13 cellular contexts compared by ENCODE assay signal in the genomic region with DNA sequence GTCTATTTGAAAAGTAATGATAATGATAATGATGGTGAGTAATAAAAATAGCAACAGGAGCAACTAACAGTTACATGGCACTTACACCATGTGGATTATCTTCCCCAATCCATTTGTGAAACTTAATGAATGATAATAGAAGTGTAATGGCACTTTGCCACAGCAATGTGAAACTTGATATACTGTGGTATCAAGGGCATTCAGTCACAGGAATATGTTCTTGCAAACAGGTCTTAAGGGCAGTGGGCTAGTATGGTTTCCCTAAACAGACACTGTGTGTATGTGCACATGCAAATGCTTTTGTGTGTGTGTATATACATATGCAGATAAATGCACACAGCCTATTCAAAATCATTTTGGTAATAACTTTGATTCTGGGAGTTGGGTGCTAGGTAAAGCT.
"Had no signal": no experiment of that assay in that cellular context is flagged by ENCODE, and none has a peak within 500 bp of the region (broad histone marks: within the 10 kb centered on the region; RNA-seq: fewer than 3 reads in every experiment).

No MANE protein-coding gene starts in this region.

- ATAC-seq: psoas muscle, right lobe of liver had no signal

- DNase-seq: activated CD4-positive, alpha-beta T cell treated with anti-CD3 and anti-CD28 coated beads, Interleukin-2, amount 10 ng/mL, durations not matched to agents 7 days and 5 days; activated CD8-positive, alpha-beta memory T cell treated with anti-CD3 and anti-CD28 coated beads for 24 hours; activated naive CD8-positive, alpha-beta T cell treated with anti-CD3 and anti-CD28 coated beads, Interleukin-2, amount 10 ng/mL, durations not matched to agents 7 days and 5 days; brain microvascular endothelial cell; cerebellar nuclear complex; effector memory CD4-positive, alpha-beta T cell; foreskin melanocyte; immature natural killer cell; left cardiac atrium; midbrain; psoas muscle; right lobe of liver; trophoblast cell had no signal
